ENCODE assay signal across 8 cellular contexts in genomic region chr6:40414617-40415016, GRCh38.
"Had no signal": no experiment of that assay in that cellular context is flagged by ENCODE, and none has a peak within 500 bp of the region (broad histone marks: within the 10 kb centered on the region; RNA-seq: fewer than 3 reads in every experiment).

No MANE protein-coding gene starts in this region.

- H3K9ac ChIP-seq: GM23248 had no signal

- DNase-seq: GM23248, GOT3, H9, HCEC 1CT, KG1 had no signal

- H3K27ac ChIP-seq: GM23248, HL-60 had no signal

- FAIRE-seq: H54, HepG2 had no signal

- H3K4me3 ChIP-seq: GM23248 had no signal

- ATAC-seq: HepG2 had no signal

- H2AFZ ChIP-seq: GM23248 had no signal
